In genomic region chr6:12171735-12172134, GRCh38 we compare ENCODE assay signal across 23 cellular contexts.
"Had no signal": no experiment of that assay in that cellular context is flagged by ENCODE, and none has a peak within 500 bp of the region (broad histone marks: within the 10 kb centered on the region; RNA-seq: fewer than 3 reads in every experiment).

No MANE protein-coding gene starts in this region.

- H3K27me3 ChIP-seq: esophagus muscularis mucosa, foreskin keratinocyte, gastroesophageal sphincter, heart left ventricle, hepatocyte, left lung, neutrophil, pancreas, right lobe of liver, transverse colon, upper lobe of right lung, uterus had no signal

- H3K9me3 ChIP-seq: esophagus muscularis mucosa, gastroesophageal sphincter, left lung, neutrophil, pancreas, right lobe of liver, thoracic aorta, transverse colon, upper lobe of right lung, uterus had no signal

- ATAC-seq: foreskin keratinocyte; gastroesophageal sphincter; heart left ventricle; left cardiac atrium; left lung; naive thymus-derived CD4-positive, alpha-beta T cell; pancreas; right lobe of liver; stimulated activated naive B cell treated with anti-CD40 and anti-IgM and Interleukin-4, amounts not matched to agents 10 μg/mL and 1 μg/mL and 100 μg/mL, for 72 hours; upper lobe of right lung had no signal

- H3K4me1 ChIP-seq: esophagus muscularis mucosa, gastroesophageal sphincter, heart left ventricle, left lung, pancreas, right lobe of liver, upper lobe of right lung, uterus had no signal

- DNase-seq: cortex of kidney; effector CD8-positive, alpha-beta T cell; foreskin keratinocyte; heart left ventricle; left cardiac atrium; left lung; mesendoderm; midbrain; naive thymus-derived CD4-positive, alpha-beta T cell; pancreas; right lobe of liver; small intestine; stimulated activated CD4-positive, alpha-beta T cell treated with anti-CD3 and anti-CD28 coated beads, Interleukin-15, amount 100 ng/mL, for 24 hours; stimulated activated CD4-positive, alpha-beta T cell treated with anti-CD3 and anti-CD28 coated beads, Interleukin-2, amount 100 ng/mL, for 48 hours; stimulated activated naive B cell treated with anti-CD40 and anti-IgM and Interleukin-4, amounts not matched to agents 10 μg/mL and 1 μg/mL and 100 μg/mL, for 72 hours; transverse colon; upper lobe of right lung; uterus had no signal

- H3K36me3 ChIP-seq: esophagus muscularis mucosa, gastroesophageal sphincter, heart left ventricle, left lung, neutrophil, pancreas, right lobe of liver, thoracic aorta, transverse colon, upper lobe of right lung, uterus had no signal

- H3K4me3 ChIP-seq: esophagus muscularis mucosa, gastroesophageal sphincter, heart left ventricle, hepatocyte, left lung, pancreas, right lobe of liver, thoracic aorta, transverse colon, upper lobe of right lung, uterus had no signal

- H3K27ac ChIP-seq: esophagus muscularis mucosa, foreskin keratinocyte, gastroesophageal sphincter, heart left ventricle, hepatocyte, left lung, neutrophil, pancreas, right lobe of liver, thoracic aorta, transverse colon, upper lobe of right lung, uterus had no signal
